8 cellular contexts compared by ENCODE assay signal in genomic region chr1:89739013-89739843, GRCh38.
DNase-seq lines count a peak whose midpoint lies in the region; ATAC-seq and TF ChIP-seq lines count a peak whose summit lies in the region.

No MANE protein-coding gene starts in this region.

- H3K27me3 Mint-ChIP-seq in activated naive CD8-positive, alpha-beta T cell treated with anti-CD3 and anti-CD28 coated beads, Interleukin-2, amount 50 U/mL, for 24 hours, result no peaks in the 10 kb centered on the region

- H3K9me3 Mint-ChIP-seq in activated naive CD8-positive, alpha-beta T cell treated with anti-CD3 and anti-CD28 coated beads, Interleukin-2, amount 50 U/mL, for 24 hours, result no peaks in the 10 kb centered on the region

- peak; percentile 37 for ATAC-seq in HG03565 (IDR thresholded peaks at IDR 0.05; ENCODE audit: unreplicated experiment)
- peak; percentile 94 for ATAC-seq in activated naive CD8-positive, alpha-beta T cell treated with anti-CD3 and anti-CD28 coated beads, Interleukin-2, amount 50 U/mL, for 24 hours
- ATAC-seq in omental fat pad (ENCODE audit: low FRiP score), result peak; percentile 27
- no peak for ATAC-seq in HG02938 (IDR thresholded peaks at IDR 0.05; ENCODE audit: unreplicated experiment)

- CTCF ChIA-PET in GM10248 (lab: Yijun Ruan, JAX), result interaction anchor here (1.3 to 3.5 kb wide), 2 partner anchors 9 to 23 kb away, joined by 3 to 23 read pairs; no protein-coding TSS in a partner anchor

- DNase-seq in GM10248 (ENCODE audit: extremely low spot score) (peak; percentile 32), omental fat pad (ENCODE audit: low spot score) (no peak), NCI-H526 treated with DMSO at 0.1 percent for 48 hours (lab: John Stamatoyannopoulos, UW) (no peak), NCI-H82 treated with DMSO at 0.1 percent for 48 hours (lab: John Stamatoyannopoulos, UW; ENCODE audit: unreplicated experiment) (no peak), NCI-H1092 treated with DMSO at 0.1 percent for 48 hours (lab: John Stamatoyannopoulos, UW) (no peak)
- DNase-seq in activated naive CD8-positive, alpha-beta T cell treated with anti-CD3 and anti-CD28 coated beads, Interleukin-2, amount 50 U/mL, for 24 hours, result peak; percentile 61

- peaks cover 11% of the 10 kb centered on the region for H3K36me3 Mint-ChIP-seq in activated naive CD8-positive, alpha-beta T cell treated with anti-CD3 and anti-CD28 coated beads, Interleukin-2, amount 50 U/mL, for 24 hours (ENCODE audit: low read depth)

- TF ChIP-seq CTCF in GM10248 (IDR thresholded peaks at IDR 0.05; ENCODE audit: control extremely low read depth, extremely low read depth, low read depth, missing control alignments) (no peak), omental fat pad (IDR thresholded peaks at IDR 0.05) (no peak)

- H3K4me3 Mint-ChIP-seq in activated naive CD8-positive, alpha-beta T cell treated with anti-CD3 and anti-CD28 coated beads, Interleukin-2, amount 50 U/mL, for 24 hours, result peak overlapping the region; percentile 73

- H3K4me1 Mint-ChIP-seq in activated naive CD8-positive, alpha-beta T cell treated with anti-CD3 and anti-CD28 coated beads, Interleukin-2, amount 50 U/mL, for 24 hours, result peaks cover 56% of the 10 kb centered on the region

- H3K27ac Mint-ChIP-seq in activated naive CD8-positive, alpha-beta T cell treated with anti-CD3 and anti-CD28 coated beads, Interleukin-2, amount 50 U/mL, for 24 hours, result peak overlapping the region; percentile 92

- POLR2A ChIA-PET in GM10248 (lab: Yijun Ruan, JAX), result no interaction called here

Comparison
In these comparisons a context has a peak if more than half of its experiments do, and no peak if none do; other contexts are left out.
1. DNase-seq: peak in GM10248 (single experiment) and activated naive CD8-positive, alpha-beta T cell treated with anti-CD3 and anti-CD28 coated beads, Interleukin-2, amount 50 U/mL, for 24 hours (single experiment); none in omental fat pad (single experiment), NCI-H526 treated with DMSO at 0.1 percent for 48 hours (single experiment), NCI-H82 treated with DMSO at 0.1 percent for 48 hours (single experiment) and NCI-H1092 treated with DMSO at 0.1 percent for 48 hours (single experiment).